ENCODE assay signal across 9 cellular contexts in the genomic region with DNA sequence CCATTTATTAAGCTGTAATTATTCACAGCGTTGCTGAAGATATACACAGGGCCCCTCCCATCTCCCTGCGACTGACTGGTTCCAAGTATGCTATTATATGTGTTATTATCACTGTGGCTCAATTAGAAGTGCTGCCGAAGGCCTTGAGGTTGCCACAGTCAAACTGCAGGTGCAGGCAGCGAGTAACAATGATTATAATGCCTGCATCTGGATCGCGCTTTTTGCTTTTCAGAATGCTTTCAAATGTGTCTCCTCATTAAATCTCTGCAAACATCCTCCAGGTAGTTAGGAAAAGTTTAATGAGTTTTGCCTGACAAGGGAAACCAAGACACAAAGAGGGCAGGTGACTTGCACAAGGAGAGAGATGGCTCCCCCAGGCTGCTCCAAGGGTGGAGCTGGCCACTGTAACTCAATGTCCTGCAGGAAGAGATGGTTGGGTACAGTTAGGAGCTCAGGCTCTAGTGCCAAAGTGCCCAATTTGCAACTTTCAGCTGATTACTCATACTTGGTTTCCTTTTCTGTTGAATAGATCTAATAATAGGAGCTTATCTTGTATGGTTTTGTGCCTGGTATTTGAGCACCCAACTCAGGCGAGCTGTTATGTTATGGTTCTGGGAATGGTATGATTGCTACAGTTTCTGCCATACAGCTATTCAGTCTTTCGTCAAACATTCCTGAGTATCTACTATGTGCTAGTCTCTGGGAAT. TPM values are rescaled to one million over a fixed set of nuclear protein-coding genes. Genes with fewer than 3 reads are reported as not detected.
DNase-seq lines count a peak whose midpoint lies in the region; ATAC-seq and TF ChIP-seq lines count a peak whose summit lies in the region.
"Had no signal": no experiment of that assay in that cellular context is flagged by ENCODE, and none has a peak within 500 bp of the region (broad histone marks: within the 10 kb centered on the region; RNA-seq: fewer than 3 reads in every experiment).

No MANE protein-coding gene starts in this region.

- peak overlapping the region; percentile 80 for H3K4me2 ChIP-seq in Loucy (ENCODE audit: low read depth, low read length, poor library complexity, severe bottlenecking)

- H3K36me3 Mint-ChIP-seq in activated naive CD8-positive, alpha-beta T cell treated with anti-CD3 and anti-CD28 coated beads, Interleukin-2, amount 50 U/mL, for 24 hours (ENCODE audit: low read depth) = no peaks in the 10 kb centered on the region
- H3K36me3 Mint-ChIP-seq in neural crest cell (ENCODE audit: low read depth) = no peaks in the 10 kb centered on the region

- H3F3A ChIP-seq in Loucy (ENCODE audit: low read depth) = no peaks in the 10 kb centered on the region

- H3K9me3 ChIP-seq in Loucy (ENCODE audit: insufficient read depth, low read depth, low read length) = no peaks in the 10 kb centered on the region
- H3K9me3 ChIP-seq: right lobe of liver had no signal

- peaks cover 82% of the 10 kb centered on the region for H3K4me1 Mint-ChIP-seq in activated naive CD8-positive, alpha-beta T cell treated with anti-CD3 and anti-CD28 coated beads, Interleukin-2, amount 50 U/mL, for 24 hours
- H3K4me1 Mint-ChIP-seq in neural crest cell = peaks cover 17% of the 10 kb centered on the region

- peak overlapping the region; percentile 24; the same call in 1 of the 2 replicates for H2AFZ ChIP-seq in Loucy (ENCODE audit: low read length)

- ATAC-seq in GM18511 (IDR thresholded peaks at IDR 0.05; ENCODE audit: unreplicated experiment) (peak; percentile 30), HG03280 (IDR thresholded peaks at IDR 0.05; ENCODE audit: unreplicated experiment) (no peak), GM18858 (IDR thresholded peaks at IDR 0.05; ENCODE audit: unreplicated experiment) (no peak)
- ATAC-seq in activated naive CD8-positive, alpha-beta T cell treated with anti-CD3 and anti-CD28 coated beads, Interleukin-2, amount 50 U/mL, for 24 hours = no peak

- H3K9me3 Mint-ChIP-seq in activated naive CD8-positive, alpha-beta T cell treated with anti-CD3 and anti-CD28 coated beads, Interleukin-2, amount 50 U/mL, for 24 hours = no peaks in the 10 kb centered on the region
- H3K9me3 Mint-ChIP-seq in neural crest cell = no peaks in the 10 kb centered on the region

- H3K9ac ChIP-seq in Loucy (ENCODE audit: low read depth, low read length, poor library complexity, severe bottlenecking) = peak overlapping the region; percentile 74

- H3K36me3 ChIP-seq in Loucy (ENCODE audit: insufficient read depth, low read length) = no peaks in the 10 kb centered on the region
- H3K36me3 ChIP-seq: right lobe of liver had no signal

- TF ChIP-seq CTCF in Loucy (conservative IDR thresholded peaks at IDR 0.05; ENCODE audit: low read length) = no peak
- no peak for TF ChIP-seq CTCF in neural crest cell (conservative IDR thresholded peaks at IDR 0.05)

- no peaks in the 10 kb centered on the region for H3K9me2 ChIP-seq in Loucy (replicated peaks; ENCODE audit: low read depth, low read length)

- no peaks in the 10 kb centered on the region for H3K79me2 ChIP-seq in Loucy (ENCODE audit: insufficient read depth, low read length)

- H3K4me3 ChIP-seq in Loucy (ENCODE audit: low read length, poor library complexity, severe bottlenecking) = peak overlapping the region; percentile 18
- H3K4me3 ChIP-seq: right lobe of liver had no signal

- H3K4me3 Mint-ChIP-seq in activated naive CD8-positive, alpha-beta T cell treated with anti-CD3 and anti-CD28 coated beads, Interleukin-2, amount 50 U/mL, for 24 hours = peak overlapping the region; percentile 62
- peak overlapping the region; percentile 54 for H3K4me3 Mint-ChIP-seq in neural crest cell

- no peaks in the 10 kb centered on the region for H3K27me3 ChIP-seq in Loucy (ENCODE audit: insufficient read depth, low read length, poor library complexity, severe bottlenecking)
- H3K27me3 ChIP-seq: right lobe of liver had no signal

- H3K27me3 Mint-ChIP-seq in activated naive CD8-positive, alpha-beta T cell treated with anti-CD3 and anti-CD28 coated beads, Interleukin-2, amount 50 U/mL, for 24 hours = no peaks in the 10 kb centered on the region
- peaks cover 45% of the 10 kb centered on the region for H3K27me3 Mint-ChIP-seq in neural crest cell (ENCODE audit: low read depth)

- H3K4me1 ChIP-seq in Loucy (ENCODE audit: insufficient read depth, low read length, poor library complexity, severe bottlenecking) = peaks cover 53% of the 10 kb centered on the region

- DNase-seq in activated naive CD8-positive, alpha-beta T cell treated with anti-CD3 and anti-CD28 coated beads, Interleukin-2, amount 50 U/mL, for 24 hours = no peak
- DNase-seq in neural crest cell (ENCODE audit: low read depth, low spot score) = no peak
- DNase-seq in RKO (ENCODE audit: low spot score) = no peak
- DNase-seq in HPDE6-E6E7 (ENCODE audit: extremely low spot score) = no peak

- H3K27ac Mint-ChIP-seq in activated naive CD8-positive, alpha-beta T cell treated with anti-CD3 and anti-CD28 coated beads, Interleukin-2, amount 50 U/mL, for 24 hours = peak overlapping the region; percentile 98
- no peak overlapping the region for H3K27ac Mint-ChIP-seq in neural crest cell (ENCODE audit: unreplicated experiment)

- no peaks in the 10 kb centered on the region for H4K20me1 ChIP-seq in Loucy (ENCODE audit: insufficient read depth, low read length, poor library complexity, severe bottlenecking)

RNA-seq across cellular contexts. Expression of a gene that starts 1.7 kb away (rescaled TPM):
- 0.82 and 0.96 TPM in 2 replicates for total RNA-seq in neural crest cell

RNA-seq across cellular contexts. Expression of a gene that starts 16.7 kb away (rescaled TPM):
- total RNA-seq in neural crest cell = 62.8 and 69.3 TPM in 2 replicates
